ENCODE assay signal across 8 cellular contexts in genomic region chr5:141605523-141606277, GRCh38. TPM values are rescaled to one million over a fixed set of nuclear protein-coding genes. Genes with fewer than 3 reads are reported as not detected.
DNase-seq lines count a peak whose midpoint lies in the region; ATAC-seq and TF ChIP-seq lines count a peak whose summit lies in the region.

No MANE protein-coding gene starts in this region.

- peaks cover 9 to 99% of the 10 kb centered on the region in 2 donors for H3K4me1 ChIP-seq in left lung

- H3K4me3 ChIP-seq in SK-N-MC = peak overlapping the region; percentile 52
- H3K4me3 ChIP-seq in left lung = no peak overlapping the region

- H3K27ac Mint-ChIP-seq in activated naive CD4-positive, alpha-beta T cell treated with anti-CD3 and anti-CD28 coated beads, Interleukin-2, amount 50 U/mL, for 72 hours = peak overlapping the region; percentile 83

- intact Hi-C loops in left lung (cut with DNase I) = no loop called here

- peaks cover 0 to 5% of the 10 kb centered on the region in 2 donors for H3K36me3 Mint-ChIP-seq in activated naive CD4-positive, alpha-beta T cell treated with anti-CD3 and anti-CD28 coated beads, Interleukin-2, amount 50 U/mL, for 72 hours

- H3K9ac ChIP-seq in SK-N-MC (ENCODE audit: insufficient read length) = peak overlapping the region; percentile 32

- peak; percentile 91 for ATAC-seq in GM18870 (IDR thresholded peaks at IDR 0.05; ENCODE audit: unreplicated experiment)
- peak; percentile 89 for ATAC-seq in HG03060 (IDR thresholded peaks at IDR 0.05; ENCODE audit: low read depth, unreplicated experiment)
- peak; percentile 91 to 94 for ATAC-seq in activated naive CD4-positive, alpha-beta T cell treated with anti-CD3 and anti-CD28 coated beads, Interleukin-2, amount 50 U/mL, for 72 hours
- ATAC-seq in left lung = peak; percentile 59

- DNase-seq in SK-N-MC (ENCODE audit: low read depth, low spot score) (peak; percentile 75), left lung (peak in 1 of 2 donors; percentile 59), putamen (ENCODE audit: low spot score) (no peak), HT-29 (ENCODE audit: low spot score) (no peak)
- DNase-seq in activated naive CD4-positive, alpha-beta T cell treated with anti-CD3 and anti-CD28 coated beads, Interleukin-2, amount 50 U/mL, for 72 hours (ENCODE audit: low spot score in 2 of 2) = peak; percentile 52 to 64
- peak; percentile 47 to 48 for DNase-seq in stimulated activated CD8-positive, alpha-beta memory T cell treated with anti-CD3 and anti-CD28 coated beads, Interleukin-7, amount 100 ng/mL, for 1 hour (ENCODE audit: low read depth in 2 of 2)

- H3K27ac ChIP-seq in SK-N-MC (peak overlapping the region; percentile 85), left lung (peak overlapping the region; percentile 68 to 93)

- H3K36me3 ChIP-seq in SK-N-MC (ENCODE audit: insufficient read depth, low read length) = no peaks in the 10 kb centered on the region
- no peaks in the 10 kb centered on the region for H3K36me3 ChIP-seq in left lung

- H3K9me3 ChIP-seq in SK-N-MC (ENCODE audit: low read depth, low read length) (no peaks in the 10 kb centered on the region), left lung (no peaks in the 10 kb centered on the region)

- no peaks in the 10 kb centered on the region for H3K27me3 ChIP-seq in left lung

- no peak for TF ChIP-seq CTCF in left lung (IDR thresholded peaks at IDR 0.05)

- no peaks in the 10 kb centered on the region for H3K9me3 Mint-ChIP-seq in activated naive CD4-positive, alpha-beta T cell treated with anti-CD3 and anti-CD28 coated beads, Interleukin-2, amount 50 U/mL, for 72 hours

RNA-seq across cellular contexts. Expression of gene DIAPH1, which starts 13.1 kb away (rescaled TPM):
- total RNA-seq in activated naive CD4-positive, alpha-beta T cell treated with anti-CD3 and anti-CD28 coated beads, Interleukin-2, amount 50 U/mL, for 72 hours = 100 to 1,000 TPM; 184 to 216 TPM
- total RNA-seq in left lung = 100 to 1,000 TPM; 122 to 137 TPM
- total RNA-seq in HT-29 (2014; rRNA removed; shearing (Covaris generic)) = 52.1 and 74.7 TPM in 2 replicates

RNA-seq across cellular contexts. Expression of gene HDAC3, which starts 30.9 kb away (rescaled TPM):
- 100 to 1,000 TPM in 1 of 2 donors, 10 to 100 TPM in 1; 70.7 to 110 TPM for total RNA-seq in activated naive CD4-positive, alpha-beta T cell treated with anti-CD3 and anti-CD28 coated beads, Interleukin-2, amount 50 U/mL, for 72 hours
- 10 to 100 TPM; 41.2 to 50.0 TPM for total RNA-seq in left lung
- total RNA-seq in HT-29 (2014; rRNA removed; shearing (Covaris generic)) = 69.8 and 84.9 TPM in 2 replicates

RNA-seq across cellular contexts. Expression of gene RELL2, which starts 31.1 kb away (rescaled TPM):
- total RNA-seq in activated naive CD4-positive, alpha-beta T cell treated with anti-CD3 and anti-CD28 coated beads, Interleukin-2, amount 50 U/mL, for 72 hours = 10 to 100 TPM; 22.2 to 34.2 TPM
- 1 to 10 TPM; 2.6 to 6.3 TPM for total RNA-seq in left lung
- 26.6 and 27.2 TPM in 2 replicates for total RNA-seq in HT-29 (2014; rRNA removed; shearing (Covaris generic))

RNA-seq across cellular contexts. Expression of gene FCHSD1, which starts 45.5 kb away (rescaled TPM):
- total RNA-seq in activated naive CD4-positive, alpha-beta T cell treated with anti-CD3 and anti-CD28 coated beads, Interleukin-2, amount 50 U/mL, for 72 hours = 10 to 100 TPM; 44.9 to 62.9 TPM
- 10 to 100 TPM; 18.0 to 18.7 TPM for total RNA-seq in left lung
- 24.3 and 30.6 TPM in 2 replicates for total RNA-seq in HT-29 (2014; rRNA removed; shearing (Covaris generic))

Comparison
In these comparisons a context has a peak if more than half of its experiments do, and no peak if none do; other contexts are left out.
1. DNase-seq: peak in SK-N-MC (single experiment), activated naive CD4-positive, alpha-beta T cell treated with anti-CD3 and anti-CD28 coated beads, Interleukin-2, amount 50 U/mL, for 72 hours (2 of 2) and stimulated activated CD8-positive, alpha-beta memory T cell treated with anti-CD3 and anti-CD28 coated beads, Interleukin-7, amount 100 ng/mL, for 1 hour (2 of 2); none in putamen (single experiment) and HT-29 (single experiment).
2. Peak in every context shown above with its lines, with median percentiles within 50 percentile points of each other: ATAC-seq.